ENCODE assay signal across 27 cellular contexts in genomic region chr10:24669285-24669861, GRCh38.
"Had no signal": no experiment of that assay in that cellular context is flagged by ENCODE, and none has a peak within 500 bp of the region (broad histone marks: within the 10 kb centered on the region; RNA-seq: fewer than 3 reads in every experiment).

No MANE protein-coding gene starts in this region.

- H3K36me3 Mint-ChIP-seq: natural killer cell treated with Interleukin-12 subunit alpha and Interleukin-12 subunit beta and Interleukin-15 and Interleukin-18, amount 100 ng/mL, for 72 hours had no signal

- H3K27me3 Mint-ChIP-seq: activated CD4-positive, alpha-beta memory T cell treated with anti-CD3 and anti-CD28 coated beads, Interleukin-2, amount 10 ng/mL, durations not matched to agents 7 days and 5 days; activated CD4-positive, alpha-beta T cell treated with anti-CD3 and anti-CD28 coated beads, Interleukin-2, amount 10 ng/mL, durations not matched to agents 24 days and 14 days; activated naive CD4-positive, alpha-beta T cell treated with anti-CD3 and anti-CD28 coated beads, Interleukin-2, amount 50 U/mL, for 24 hours; natural killer cell treated with Interleukin-12 subunit alpha and Interleukin-12 subunit beta and Interleukin-15 and Interleukin-18, amount 100 ng/mL, for 72 hours; type B pancreatic cell had no signal

- H3K27ac ChIP-seq: body of pancreas, hepatocyte, neutrophil, ovary, prostate gland, thoracic aorta, vagina, VCaP had no signal

- H3K9me3 Mint-ChIP-seq: activated CD4-positive, alpha-beta memory T cell treated with anti-CD3 and anti-CD28 coated beads, Interleukin-2, amount 10 ng/mL, durations not matched to agents 7 days and 5 days; activated CD4-positive, alpha-beta T cell treated with anti-CD3 and anti-CD28 coated beads, Interleukin-2, amount 10 ng/mL, durations not matched to agents 24 days and 14 days; activated naive CD4-positive, alpha-beta T cell treated with anti-CD3 and anti-CD28 coated beads, Interleukin-2, amount 50 U/mL, for 24 hours; immature natural killer cell; natural killer cell treated with Interleukin-12 subunit alpha and Interleukin-12 subunit beta and Interleukin-15 and Interleukin-18, amount 100 ng/mL, for 72 hours; type B pancreatic cell had no signal

- DNase-seq: activated CD4-positive, alpha-beta memory T cell treated with anti-CD3 and anti-CD28 coated beads, Interleukin-2, amount 10 ng/mL, durations not matched to agents 7 days and 5 days; activated CD4-positive, alpha-beta T cell treated with anti-CD3 and anti-CD28 coated beads, Interleukin-2, amount 10 ng/mL, durations not matched to agents 24 days and 14 days; activated gamma-delta T cell treated with Interleukin-2 at 50 U/mL for 16 hours; activated T-cell treated with anti-CD3 and anti-CD28 coated beads for 4 hours; anterior cingulate cortex; body of pancreas; caudate nucleus; dermis blood vessel endothelial cell; effector memory CD4-positive, alpha-beta T cell; foreskin melanocyte; glutamatergic neuron; immature natural killer cell; midbrain; ovary; stimulated activated CD4-positive, alpha-beta T cell treated with anti-CD3 and anti-CD28 coated beads, Interleukin-4, amount 100 ng/mL, for 24 hours; stimulated activated naive CD4-positive, alpha-beta T cell treated with Interleukin-2 at 50 U/mL for 16 hours had no signal

- ATAC-seq: activated CD4-positive, CD25-positive, alpha-beta regulatory T cell treated with anti-CD3 and anti-CD28 coated beads, Interleukin-2, amount 50 U/mL, for 24 hours; body of pancreas; esophagus mucosa; natural killer cell treated with Interleukin-12 subunit alpha and Interleukin-12 subunit beta and Interleukin-15 and Interleukin-18, amount 100 ng/mL, for 72 hours had no signal

- H3K4me3 Mint-ChIP-seq: activated CD4-positive, alpha-beta memory T cell treated with anti-CD3 and anti-CD28 coated beads, Interleukin-2, amount 10 ng/mL, durations not matched to agents 7 days and 5 days; activated CD4-positive, alpha-beta T cell treated with anti-CD3 and anti-CD28 coated beads, Interleukin-2, amount 10 ng/mL, durations not matched to agents 24 days and 14 days; activated naive CD4-positive, alpha-beta T cell treated with anti-CD3 and anti-CD28 coated beads, Interleukin-2, amount 50 U/mL, for 24 hours; immature natural killer cell; natural killer cell treated with Interleukin-12 subunit alpha and Interleukin-12 subunit beta and Interleukin-15 and Interleukin-18, amount 100 ng/mL, for 72 hours; type B pancreatic cell had no signal
